20 cellular contexts compared by ENCODE assay signal in genomic region chr11:8830641-8831040, GRCh38.
DNase-seq lines count a peak whose midpoint lies in the region; ATAC-seq, FAIRE-seq and TF ChIP-seq lines count a peak whose summit lies in the region.
"Had no signal": no experiment of that assay in that cellular context is flagged by ENCODE, and none has a peak within 500 bp of the region (broad histone marks: within the 10 kb centered on the region; RNA-seq: fewer than 3 reads in every experiment).

No MANE protein-coding gene starts in this region.

- no peaks in the 10 kb centered on the region for H3K9me3 ChIP-seq in MG63
- H3K9me3 ChIP-seq: SJCRH30 had no signal

- H3K27ac Mint-ChIP-seq in osteocyte (ENCODE audit: unreplicated experiment), result no peak overlapping the region
- H3K27ac Mint-ChIP-seq: CD14-positive monocyte had no signal

- peaks cover 43% of the 10 kb centered on the region for H3K4me1 Mint-ChIP-seq in osteocyte (ENCODE audit: unreplicated experiment)
- H3K4me1 Mint-ChIP-seq: CD14-positive monocyte had no signal

- ATAC-seq in HG02571 (IDR thresholded peaks at IDR 0.05; ENCODE audit: unreplicated experiment), result no peak

- no peak overlapping the region for H3K4me3 ChIP-seq in MG63
- H3K4me3 ChIP-seq: SJCRH30 had no signal

- no peak for TF ChIP-seq POLR2A in GM12892 (IDR thresholded peaks at IDR 0.05; ENCODE audit: low read depth, low read length)

- FAIRE-seq in GM12892 (lab: Jason Lieb, UNC), result no peak
- FAIRE-seq: RCC 7860 had no signal

- peaks cover 7% of the 10 kb centered on the region for H3K36me3 Mint-ChIP-seq in osteocyte (ENCODE audit: unreplicated experiment)
- H3K36me3 Mint-ChIP-seq: CD14-positive monocyte had no signal

- TF ChIP-seq CTCF in osteocyte (IDR thresholded peaks at IDR 0.05), result no peak

- H3K27me3 Mint-ChIP-seq in osteocyte (ENCODE audit: unreplicated experiment), result no peaks in the 10 kb centered on the region

- H3K36me3 ChIP-seq in MG63, result no peaks in the 10 kb centered on the region; the same call in 1 of the 2 replicates
- H3K36me3 ChIP-seq: SJCRH30 had no signal

- H3K27me3 ChIP-seq in MG63, result no peaks in the 10 kb centered on the region
- H3K27me3 ChIP-seq: SJCRH30 had no signal

- DNase-seq in NCI-H2171 treated with DMSO at 0.1 percent for 48 hours (lab: John Stamatoyannopoulos, UW) (peak; percentile 39), NCI-H2171 (lab: John Stamatoyannopoulos, UW) (no peak), ecto neural progenitor cell (ENCODE audit: low spot score) (peak; percentile 17), osteocyte (ENCODE audit: extremely low spot score, unreplicated experiment) (peak; percentile 1), GM12892 (ENCODE audit: insufficient read length) (no peak), MG63 (no peak)
- DNase-seq: 8988T, EL, GF-D8, H7, NCI-H1092 treated with DMSO at 0.1 percent for 48 hours, NCI-H1436 treated with DMSO at 0.1 percent for 48 hours, NCI-H1930, NCI-H226, NCI-H510A treated with DMSO at 0.1 percent for 48 hours, OCI-M1, SJCRH30 had no signal

- no peak overlapping the region for H3K4me3 Mint-ChIP-seq in osteocyte (ENCODE audit: unreplicated experiment)
- H3K4me3 Mint-ChIP-seq: CD14-positive monocyte had no signal

- H3K9me3 Mint-ChIP-seq in osteocyte (ENCODE audit: unreplicated experiment), result no peaks in the 10 kb centered on the region
- H3K9me3 Mint-ChIP-seq: CD14-positive monocyte had no signal

Comparison
In these comparisons a context has a peak if more than half of its experiments do, and no peak if none do; other contexts are left out.
1. DNase-seq: peak in NCI-H2171 treated with DMSO at 0.1 percent for 48 hours (single experiment), ecto neural progenitor cell (single experiment) and osteocyte (single experiment); none in NCI-H2171 (single experiment), GM12892 (single experiment) and MG63 (single experiment).